Comparison of ENCODE assay signal across 2 cellular contexts in genomic region chr2:121707344-121707919, GRCh38.
TF ChIP-seq lines count a peak whose summit lies in the region.

No MANE protein-coding gene starts in this region.

TF ChIP-seq in GM23338, 12 proteins besides CTCF, POLR2A, EP300 and RAD21 (continued from another document):
- TF ChIP-seq JUNB (IDR thresholded peaks at IDR 0.05; ENCODE audit: unreplicated experiment) (no peak), ZNF114 (CRISPR knock-in tag; IDR thresholded peaks at IDR 0.05) (no peak), ETS1 (IDR thresholded peaks at IDR 0.05) (no peak)

TF ChIP-seq in SK-N-SH, 30 proteins besides CTCF, POLR2A, EP300 and RAD21 (continued from another document):
- no peak for TF ChIP-seq IRF3 (IDR thresholded peaks at IDR 0.05; ENCODE audit: low read depth, low read length)
- TF ChIP-seq USF1 (IDR thresholded peaks at IDR 0.05; ENCODE audit: borderline replicate concordance, low read depth), result no peak
- no peak for TF ChIP-seq GABPA (IDR thresholded peaks at IDR 0.05; ENCODE audit: low read depth)
- no peak for TF ChIP-seq FOSL2 (IDR thresholded peaks at IDR 0.05; ENCODE audit: borderline replicate concordance, low read depth)
- TF ChIP-seq NFIC (IDR thresholded peaks at IDR 0.05; ENCODE audit: borderline replicate concordance), result no peak
- TF ChIP-seq GATA2 (CRISPR knock-in tag; IDR thresholded peaks at IDR 0.05), result no peak
- TF ChIP-seq REST (IDR thresholded peaks at IDR 0.05; ENCODE audit: low read depth, low read length), result no peak
- TF ChIP-seq PBX3 (IDR thresholded peaks at IDR 0.05), result no peak
- TF ChIP-seq MAX (IDR thresholded peaks at IDR 0.05; ENCODE audit: low read depth), result no peak
- no peak for TF ChIP-seq FOXJ3 (CRISPR knock-in tag; IDR thresholded peaks at IDR 0.05)
- no peak for TF ChIP-seq SIN3A (IDR thresholded peaks at IDR 0.05; ENCODE audit: borderline replicate concordance, low read depth, low read length)
